35 cellular contexts compared by ENCODE assay signal in the genomic region with DNA sequence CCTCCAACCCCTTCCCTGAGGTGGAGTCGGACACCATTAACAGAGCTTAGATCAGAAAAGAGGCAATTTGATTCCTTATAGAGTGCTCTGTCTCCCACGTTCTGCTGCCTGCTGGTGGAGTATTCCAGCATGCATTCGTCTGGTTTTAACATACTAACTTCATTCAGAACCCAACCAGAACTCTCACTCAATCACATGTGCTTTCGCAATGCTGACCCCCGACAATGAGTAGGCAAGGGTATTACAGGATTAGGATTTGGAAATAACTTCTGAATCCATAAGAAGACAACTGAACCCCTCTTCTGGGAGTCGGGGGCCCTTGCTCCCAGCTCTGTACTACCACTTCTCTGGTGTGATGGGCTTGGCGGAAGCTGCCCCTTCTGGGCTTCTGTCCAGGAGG. TPM values are rescaled to one million over a fixed set of nuclear protein-coding genes. Genes with fewer than 3 reads are reported as not detected.
"Had no signal": no experiment of that assay in that cellular context is flagged by ENCODE, and none has a peak within 500 bp of the region (broad histone marks: within the 10 kb centered on the region; RNA-seq: fewer than 3 reads in every experiment).

No MANE protein-coding gene starts in this region.

- H3K36me3 ChIP-seq: brain microvascular endothelial cell, esophagus muscularis mucosa, gastroesophageal sphincter had no signal

- H3K4me3 ChIP-seq: esophagus muscularis mucosa, gastroesophageal sphincter had no signal

- FAIRE-seq: astrocyte, colon had no signal

- H3K27ac ChIP-seq: brain microvascular endothelial cell, esophagus muscularis mucosa, gastroesophageal sphincter had no signal

- H3K9me3 ChIP-seq: esophagus muscularis mucosa, gastroesophageal sphincter had no signal

- H3K27me3 ChIP-seq: brain microvascular endothelial cell, esophagus muscularis mucosa, gastroesophageal sphincter had no signal

- DNase-seq: activated CD4-positive, alpha-beta memory T cell treated with anti-CD3 and anti-CD28 coated beads, Interleukin-2, amount 10 ng/mL, durations not matched to agents 7 days and 5 days; activated CD4-positive, alpha-beta T cell treated with anti-CD3 and anti-CD28 coated beads for 36 hours; activated CD4-positive, alpha-beta T cell treated with anti-CD3 and anti-CD28 coated beads, Interleukin-2, amount 10 ng/mL, durations not matched to agents 7 days and 5 days; activated CD4-positive, alpha-beta T cell treated with anti-CD3 and anti-CD28 coated beads, Interleukin-2, amount 50 U/mL, for 4 hours; activated CD4-positive, CD25-positive, alpha-beta regulatory T cell; activated CD4-positive, CD25-positive, alpha-beta regulatory T cell treated with anti-CD3 and anti-CD28 coated beads, Interleukin-2, amount 50 U/mL, for 72 hours; activated CD8-positive, alpha-beta memory T cell treated with anti-CD3 and anti-CD28 coated beads, Interleukin-2, amount 50 U/mL, for 48 hours; activated gamma-delta T cell; activated naive CD4-positive, alpha-beta T cell; activated naive CD4-positive, alpha-beta T cell treated with anti-CD3 and anti-CD28 coated beads, Interleukin-2, amount 10 ng/mL, durations not matched to agents 7 days and 5 days; activated naive CD8-positive, alpha-beta T cell treated with anti-CD3 and anti-CD28 coated beads, Interleukin-2, amount 10 ng/mL, durations not matched to agents 7 days and 5 days; activated T-cell treated with anti-CD3 and anti-CD28 coated beads for 4 hours; activated T-cell treated with anti-CD3 and anti-CD28 coated beads, Interleukin-2, amount 50 U/mL, for 24 hours; activated T-cell treated with anti-CD3 and anti-CD28 coated beads, Interleukin-2, amount 50 U/mL, for 72 hours; amniotic stem cell; anterior cingulate cortex; brain microvascular endothelial cell; caudate nucleus; cortex of kidney; dermis blood vessel endothelial cell; effector CD4-positive, alpha-beta T cell; effector memory CD8-positive, alpha-beta T cell; erythroblast; foreskin melanocyte; T-helper 1 cell; T-helper 17 cell; T1000 had no signal

- ATAC-seq: activated CD4-positive, alpha-beta T cell treated with anti-CD3 and anti-CD28 coated beads for 36 hours; activated naive CD4-positive, alpha-beta T cell treated with anti-CD3 and anti-CD28 coated beads, Interleukin-2, amount 50 U/mL, for 72 hours; activated T-cell treated with anti-CD3 and anti-CD28 coated beads, Interleukin-2, amount 50 U/mL, for 72 hours; effector memory CD8-positive, alpha-beta T cell; gastroesophageal sphincter; T-helper 17 cell had no signal

RNA-seq across cellular contexts. Expression of gene HABP2, which starts 55.6 kb away (rescaled TPM):
- total RNA-seq: activated CD4-positive, alpha-beta memory T cell treated with anti-CD3 and anti-CD28 coated beads, Interleukin-2, amount 10 ng/mL, durations not matched to agents 7 days and 5 days; activated CD4-positive, alpha-beta T cell treated with anti-CD3 and anti-CD28 coated beads for 36 hours; activated CD4-positive, alpha-beta T cell treated with anti-CD3 and anti-CD28 coated beads, Interleukin-2, amount 10 ng/mL, durations not matched to agents 7 days and 5 days; activated naive CD4-positive, alpha-beta T cell treated with anti-CD3 and anti-CD28 coated beads, Interleukin-2, amount 50 U/mL, for 72 hours; activated naive CD8-positive, alpha-beta T cell treated with anti-CD3 and anti-CD28 coated beads, Interleukin-2, amount 10 ng/mL, durations not matched to agents 7 days and 5 days; activated T-cell treated with anti-CD3 and anti-CD28 coated beads, Interleukin-2, amount 50 U/mL, for 72 hours; astrocyte; chondrocyte; esophagus muscularis mucosa; fibroblast of lung; fibroblast of villous mesenchyme; gastroesophageal sphincter; T-helper 17 cell had no signal
- polyA plus RNA-seq: fibroblast of lung had no signal
